1 cellular context compared by ENCODE assay signal in genomic region chr15:88605507-88606436, GRCh38.
TF ChIP-seq lines count a peak whose summit lies in the region.

No MANE protein-coding gene starts in this region.

TF ChIP-seq in K562, 482 proteins besides CTCF, POLR2A, EP300 and RAD21 (continued from another document and continues in another):
- TF ChIP-seq AFF1 (IDR thresholded peaks at IDR 0.05; ENCODE audit: low read depth in 1 of 2, partially characterized antibody in 2 of 2) (peak in 1 of 2 experiments; percentile 38), ZNF232 (CRISPR knock-in tag; IDR thresholded peaks at IDR 0.05) (peak; percentile 50; the same call in 1 of the 2 replicates), POLR2AphosphoS2 (IDR thresholded peaks at IDR 0.05; ENCODE audit: low read length) (no peak), NELFE (IDR thresholded peaks at IDR 0.05; ENCODE audit: insufficient read depth, insufficient read length) (no peak), CREB1 (IDR thresholded peaks at IDR 0.05) (no peak), CREB1 (CRISPR knock-in tag; IDR thresholded peaks at IDR 0.05) (peak; percentile 46; the same call in 1 of the 2 replicates), TEAD1 (CRISPR knock-in tag; IDR thresholded peaks at IDR 0.05) (peak in 1 of 2 experiments; percentile 55; a peak in 1 of 4 replicates), ETS1 (conservative IDR thresholded peaks at IDR 0.05; ENCODE audit: control insufficient read depth, low read depth, low read length) (peak; percentile 43; the same call in 1 of the 2 replicates), POLR2B (IDR thresholded peaks at IDR 0.05; ENCODE audit: low read depth, partially characterized antibody) (no peak), HDAC8 (tag; IDR thresholded peaks at IDR 0.05) (no peak), ARID4B (CRISPR knock-in tag; IDR thresholded peaks at IDR 0.05) (0 out of 2 replicates have a peak, but pooled peaks have one; percentile 55), TOE1 (IDR thresholded peaks at IDR 0.05; ENCODE audit: borderline replicate concordance) (no peak), TOE1 (CRISPR knock-in tag; IDR thresholded peaks at IDR 0.05; ENCODE audit: borderline replicate concordance, low read depth) (no peak), ZBTB5 (IDR thresholded peaks at IDR 0.05) (no peak), ZNF444 (CRISPR knock-in tag; IDR thresholded peaks at IDR 0.05) (no peak), SAFB (IDR thresholded peaks at IDR 0.05; ENCODE audit: borderline replicate concordance, low read depth, low read length) (peak; percentile 95), PTBP1 (IDR thresholded peaks at IDR 0.05; ENCODE audit: low read depth, low read length) (no peak), NCOA6 (IDR thresholded peaks at IDR 0.05) (peak; percentile 31; the same call in 1 of the 2 replicates), ARHGAP35 (IDR thresholded peaks at IDR 0.05; ENCODE audit: partially characterized antibody) (no peak), TCFL5 (CRISPR knock-in tag; conservative IDR thresholded peaks at IDR 0.05) (no peak), RERE (CRISPR knock-in tag; IDR thresholded peaks at IDR 0.05; ENCODE audit: borderline replicate concordance) (0 out of 2 replicates have a peak, but pooled peaks have one; percentile 60), ZNF175 (CRISPR knock-in tag; IDR thresholded peaks at IDR 0.05; ENCODE audit: low read depth) (no peak), NCOA1 (IDR thresholded peaks at IDR 0.05; ENCODE audit: low read depth) (0 out of 2 replicates have a peak, but pooled peaks have one; percentile 57), E2F6 (IDR thresholded peaks at IDR 0.05; ENCODE audit: borderline replicate concordance in 1 of 2, extremely low read depth in 1 of 2, insufficient read depth in 1 of 2, insufficient read length in 1 of 2, low read depth in 1 of 2, low read length in 1 of 2, poor library complexity in 1 of 2, severe bottlenecking in 1 of 2) (no peak), TFAP4 (CRISPR knock-in tag; IDR thresholded peaks at IDR 0.05; ENCODE audit: borderline replicate concordance) (peak; percentile 71; the same call in 1 of the 2 replicates), PHB (CRISPR knock-in tag; IDR thresholded peaks at IDR 0.05) (no peak), ZC3H11A (IDR thresholded peaks at IDR 0.05; ENCODE audit: low read depth, low read length) (no peak), ARID3A (IDR thresholded peaks at IDR 0.05; ENCODE audit: borderline replicate concordance, low read depth, low read length) (no peak), ADNP (tag; IDR thresholded peaks at IDR 0.05) (no peak)
